Comparison of ENCODE assay signal across 34 cellular contexts in genomic region chr11:56207796-56208195, GRCh38. TPM values are rescaled to one million over a fixed set of nuclear protein-coding genes. Genes with fewer than 3 reads are reported as not detected.
"Had no signal": no experiment of that assay in that cellular context is flagged by ENCODE, and none has a peak within 500 bp of the region (broad histone marks: within the 10 kb centered on the region; RNA-seq: fewer than 3 reads in every experiment).

No MANE protein-coding gene starts in this region.

- H3K27ac ChIP-seq: colonic mucosa, epithelial cell of prostate, esophagus squamous epithelium, gastrocnemius medialis, heart right ventricle, left lung, lower lobe of right lung had no signal

- H3K4me1 ChIP-seq: colonic mucosa, esophagus squamous epithelium, gastrocnemius medialis, heart right ventricle, left lung, lower lobe of right lung had no signal

- H3K27me3 ChIP-seq: colonic mucosa, esophagus squamous epithelium, gastrocnemius medialis, heart right ventricle, left lung had no signal

- ATAC-seq: effector memory CD8-positive, alpha-beta T cell; esophagus mucosa; gastrocnemius medialis; heart right ventricle; left cardiac atrium; left lung; left ventricle myocardium superior; lower lobe of right lung; mucosa of descending colon had no signal

- H3K4me3 ChIP-seq: colonic mucosa, esophagus squamous epithelium, gastrocnemius medialis, heart right ventricle, left lung, lower lobe of right lung, mucosa of descending colon had no signal

- FAIRE-seq: endometrium, islet of Langerhans, keratinocyte had no signal

- H3K36me3 ChIP-seq: colonic mucosa, esophagus squamous epithelium, gastrocnemius medialis, heart right ventricle, left lung, lower lobe of right lung had no signal

- DNase-seq: colonic mucosa; cortex of kidney; effector CD8-positive, alpha-beta T cell; effector memory CD8-positive, alpha-beta T cell; endodermal cell; erythroblast; esophagus squamous epithelium; foreskin fibroblast; foreskin melanocyte; gastrocnemius medialis; glutamatergic neuron; head of caudate nucleus; heart right ventricle; hippocampal formation; left cardiac atrium; left lung; left ventricle myocardium superior; lower lobe of right lung; mesenchymal stem cell; mucosa of descending colon; naive B cell had no signal

- H3K9me3 ChIP-seq: colonic mucosa, gastrocnemius medialis, lower lobe of right lung, mucosa of descending colon had no signal

RNA-seq across cellular contexts. Expression of gene OR5T2, which starts 26.3 kb away (rescaled TPM):
- total RNA-seq: colonic mucosa, dermis microvascular lymphatic vessel endothelial cell, endodermal cell, esophagus mucosa, esophagus squamous epithelium, gastrocnemius medialis, glomerular endothelial cell, heart right ventricle, kidney epithelial cell, left cardiac atrium, left lung, left ventricle myocardium superior, lower leg skin, lower lobe of right lung, lung microvascular endothelial cell, mesenteric fat pad, mesothelial cell of epicardium, mucosa of descending colon, myocyte had no signal
- polyA plus RNA-seq: heart right ventricle, keratinocyte had no signal

RNA-seq across cellular contexts. Expression of gene OR5J2, which starts 31.4 kb away (rescaled TPM):
- total RNA-seq: colonic mucosa, dermis microvascular lymphatic vessel endothelial cell, endodermal cell, esophagus mucosa, esophagus squamous epithelium, gastrocnemius medialis, glomerular endothelial cell, heart right ventricle, kidney epithelial cell, left cardiac atrium, left lung, left ventricle myocardium superior, lower leg skin, lower lobe of right lung, lung microvascular endothelial cell, mesenteric fat pad, mesothelial cell of epicardium, mucosa of descending colon, myocyte had no signal
- polyA plus RNA-seq: heart right ventricle, keratinocyte had no signal

RNA-seq across cellular contexts. Expression of gene OR5T3, which starts 44.3 kb away (rescaled TPM):
- total RNA-seq: colonic mucosa, dermis microvascular lymphatic vessel endothelial cell, endodermal cell, esophagus mucosa, esophagus squamous epithelium, gastrocnemius medialis, glomerular endothelial cell, heart right ventricle, kidney epithelial cell, left cardiac atrium, left lung, left ventricle myocardium superior, lower leg skin, lower lobe of right lung, lung microvascular endothelial cell, mesenteric fat pad, mesothelial cell of epicardium, mucosa of descending colon, myocyte had no signal
- polyA plus RNA-seq: heart right ventricle, keratinocyte had no signal

RNA-seq across cellular contexts. Expression of gene OR8K5, which starts 47.7 kb away (rescaled TPM):
- total RNA-seq: colonic mucosa, dermis microvascular lymphatic vessel endothelial cell, endodermal cell, esophagus mucosa, esophagus squamous epithelium, gastrocnemius medialis, glomerular endothelial cell, heart right ventricle, kidney epithelial cell, left cardiac atrium, left lung, left ventricle myocardium superior, lower leg skin, lower lobe of right lung, lung microvascular endothelial cell, mesenteric fat pad, mesothelial cell of epicardium, mucosa of descending colon, myocyte had no signal
- polyA plus RNA-seq: heart right ventricle, keratinocyte had no signal
